In genomic region chr3:32452009-32452408, GRCh38 we compare ENCODE assay signal across 20 cellular contexts. TPM values are rescaled to one million over a fixed set of nuclear protein-coding genes. Genes with fewer than 3 reads are reported as not detected.
DNase-seq lines count a peak whose midpoint lies in the region; ATAC-seq, FAIRE-seq and TF ChIP-seq lines count a peak whose summit lies in the region.
"Had no signal": no experiment of that assay in that cellular context is flagged by ENCODE, and none has a peak within 500 bp of the region (broad histone marks: within the 10 kb centered on the region; RNA-seq: fewer than 3 reads in every experiment).

No MANE protein-coding gene starts in this region.

- H2BK5ac ChIP-seq in H1 (ENCODE audit: low read depth, low read length) = no peak overlapping the region

- no peak overlapping the region for H3K4me3 ChIP-seq in CD8-positive, alpha-beta T cell (ENCODE audit: low read depth, low read length)
- H3K4me3 ChIP-seq in H1 (ENCODE audit: extremely low read depth in 1 of 4, insufficient read depth in 2 of 4, low read depth in 3 of 4, low read length in 4 of 4) (no peak overlapping the region), osteoblast (ENCODE audit: insufficient read depth, low read length) (no peak overlapping the region)
- H3K4me3 ChIP-seq: GM23338, PC-9 had no signal

- no peaks in the 10 kb centered on the region for H3K9me3 Mint-ChIP-seq in activated T-cell treated with anti-CD3 and anti-CD28 coated beads, Interleukin-2, amount 50 U/mL, for 4 hours
- H3K9me3 Mint-ChIP-seq in CD8-positive, alpha-beta T cell = no peaks in the 10 kb centered on the region
- H3K9me3 Mint-ChIP-seq in glutamatergic neuron (ENCODE audit: unreplicated experiment) = peaks cover 5% of the 10 kb centered on the region
- H3K9me3 Mint-ChIP-seq in mesothelial cell of epicardium = peaks cover 7% of the 10 kb centered on the region
- H3K9me3 Mint-ChIP-seq: GM23338 had no signal

- peak overlapping the region; percentile 67 for H3K27ac Mint-ChIP-seq in CD8-positive, alpha-beta T cell
- H3K27ac Mint-ChIP-seq in glutamatergic neuron (ENCODE audit: unreplicated experiment) (no peak overlapping the region), mesothelial cell of epicardium (no peak overlapping the region)
- H3K27ac Mint-ChIP-seq: GM23338 had no signal

- peaks cover 10% of the 10 kb centered on the region for H3K36me3 ChIP-seq in CD8-positive, alpha-beta T cell (ENCODE audit: insufficient read depth, low read length)
- H3K36me3 ChIP-seq in H1 (ENCODE audit: control insufficient read depth in 2 of 4, insufficient read depth in 4 of 4, low read length in 3 of 4) = peaks cover 0 to 6% (median 0%) of the 10 kb centered on the region in 4 experiments; a peak in 2 of 8 replicates
- H3K36me3 ChIP-seq in osteoblast (ENCODE audit: insufficient read depth, low read length) = no peaks in the 10 kb centered on the region

- H3K4ac ChIP-seq in H1 (replicated peaks; ENCODE audit: insufficient read length, low read depth, low read length) = no peak overlapping the region

- H4K20me1 ChIP-seq in H1 (replicated peaks in 1 of 2; ENCODE audit: control insufficient read depth in 1 of 2, insufficient read depth in 2 of 2, low read length in 2 of 2) (no peaks in the 10 kb centered on the region), osteoblast (ENCODE audit: insufficient read depth, low read length) (no peaks in the 10 kb centered on the region)

- 96% methylated on average over 4 of the region's 4 CpGs; no CpG with 5 or more reads in 1 of the 2 experiments for WGBS in H1 (ENCODE audit: extremely low coverage in 1 of 2, insufficient coverage in 1 of 2, insufficient read length in 1 of 2, insufficient replicate concordance in 2 of 2, low coverage in 1 of 2, low lambda C conversion rate in 2 of 2, missing lambda C conversion rate in 1 of 2), 2 experiments

- CTCF ChIA-PET in CD8-positive, alpha-beta T cell (lab: Charles Lee) = interaction anchor here (1.0 to 1.4 kb wide), 3 partner anchors 18 to 78 kb away, joined by 4 read pairs; no protein-coding TSS in a partner anchor
- CTCF ChIA-PET in H1 (lab: Charles Lee; ENCODE audit: partially characterized antibody) = interaction anchor here (0.6 to 4.3 kb wide), 4 partner anchors 17 to 238 kb away, joined by 3 to 32 read pairs (median 4); no protein-coding TSS in a partner anchor

- intact Hi-C loops in CD8-positive, alpha-beta T cell (cut with DNase I, micrococcal nuclease) = loop anchor here in 1 of 2 experiments (10.0 kb wide), 1 partner anchor 917 kb away; the partner anchor contains the start of gene STT3B

- H3K27ac ChIP-seq in CD8-positive, alpha-beta T cell (ENCODE audit: low read depth, low read length) = no peak overlapping the region
- no peak overlapping the region for H3K27ac ChIP-seq in H1 (ENCODE audit: low read depth, low read length)
- no peak overlapping the region for H3K27ac ChIP-seq in osteoblast (ENCODE audit: low read depth, low read length)
- H3K27ac ChIP-seq: PC-9 had no signal

- FAIRE-seq in H1 (lab: Jason Lieb, UNC) = no peak
- FAIRE-seq: GM12892 had no signal

- no peak overlapping the region for H3K14ac ChIP-seq in H1 (ENCODE audit: insufficient read length)

- H3K56ac ChIP-seq in H1 (replicated peaks; ENCODE audit: insufficient read length, low read depth, low read length) = no peak overlapping the region

- H3K18ac ChIP-seq in H1 (ENCODE audit: extremely low read depth, low read length) = no peak overlapping the region

- no peak overlapping the region for H2BK20ac ChIP-seq in H1 (ENCODE audit: low read length)

- H4K5ac ChIP-seq in H1 (ENCODE audit: insufficient read length, low read depth, low read length) = no peak overlapping the region

- no peak overlapping the region for H2AFZ ChIP-seq in H1 (ENCODE audit: low read length)
- H2AFZ ChIP-seq in osteoblast (ENCODE audit: low read length) = peak overlapping the region; percentile 7
- H2AFZ ChIP-seq: GM23338, PC-9 had no signal

- H3K4me1 ChIP-seq in CD8-positive, alpha-beta T cell (ENCODE audit: insufficient read depth, low read length) = peaks cover 21% of the 10 kb centered on the region
- peaks cover 0 to 13% (median 8%) of the 10 kb centered on the region in 4 experiments; a peak in 4 of 7 replicates for H3K4me1 ChIP-seq in H1 (replicated peaks in 1 of 4; ENCODE audit: control insufficient read depth in 3 of 4, insufficient read depth in 4 of 4, low read length in 3 of 4)
- peaks cover 14% of the 10 kb centered on the region for H3K4me1 ChIP-seq in osteoblast (ENCODE audit: insufficient read depth, low read length)

- DNase-seq in activated T-cell treated with anti-CD3 and anti-CD28 coated beads, Interleukin-2, amount 50 U/mL, for 48 hours = peak; percentile 9 to 15
- DNase-seq in activated T-cell treated with anti-CD3 and anti-CD28 coated beads, Interleukin-2, amount 50 U/mL, for 4 hours = no peak
- DNase-seq in CD8-positive, alpha-beta T cell = peak in 2 of 7 experiments; percentile 8 to 27
- DNase-seq in H1 (ENCODE audit: low read depth in 1 of 2, low spot score in 2 of 2) = no peak
- DNase-seq in osteoblast (ENCODE audit: insufficient read length, low spot score, missing footprints) = no peak
- DNase-seq in OCI-M2 (lab: John Stamatoyannopoulos, UW; ENCODE audit: unreplicated experiment) = no peak
- DNase-seq in glutamatergic neuron = no peak
- DNase-seq in mesothelial cell of epicardium (ENCODE audit: low spot score in 2 of 2, unreplicated experiment in 2 of 2) = no peak
- DNase-seq: DMS79 treated with DMSO at 0.1 percent for 48 hours; GDM1; KG1; NCI-H1092 treated with DMSO at 0.1 percent for 48 hours; NCI-H1694; NCI-H2107; NCI-H345; NCI-H69; NK-92 treated with Interleukin-12 subunit alpha and Interleukin-12 subunit beta, amount 100 ng/mL, for 24 hours; PC-9 had no signal

- TF ChIP-seq EP300 in H1 (IDR thresholded peaks at IDR 0.05; ENCODE audit: borderline replicate concordance in 1 of 2, low read depth in 2 of 2, low read length in 2 of 2) = no peak

- H3K27me3 ChIP-seq in CD8-positive, alpha-beta T cell (ENCODE audit: insufficient read depth, low read length) = no peaks in the 10 kb centered on the region
- H3K27me3 ChIP-seq in H1 (replicated peaks in 1 of 4; ENCODE audit: control insufficient read depth in 3 of 4, extremely low read depth in 1 of 4, insufficient read depth in 3 of 4, low read length in 3 of 4) (no peaks in the 10 kb centered on the region), osteoblast (ENCODE audit: insufficient read depth, low read length) (no peaks in the 10 kb centered on the region)

- no peaks in the 10 kb centered on the region for H3K23me2 ChIP-seq in H1 (ENCODE audit: low read depth, low read length)

- H2BK120ac ChIP-seq in H1 (replicated peaks; ENCODE audit: low read depth, low read length) = no peak overlapping the region

- H4K8ac ChIP-seq in H1 (ENCODE audit: extremely low read depth, insufficient read depth, low read length) = peak overlapping the region; percentile 4; the same call in 1 of the 2 replicates

- ATAC-seq in activated T-cell treated with anti-CD3 and anti-CD28 coated beads, Interleukin-2, amount 50 U/mL, for 4 hours = no peak
- ATAC-seq in CD8-positive, alpha-beta T cell = no peak
- ATAC-seq: GM23338 had no signal

- no peaks in the 10 kb centered on the region for H3K27me3 Mint-ChIP-seq in activated T-cell treated with anti-CD3 and anti-CD28 coated beads, Interleukin-2, amount 50 U/mL, for 4 hours (ENCODE audit: low read depth)
- H3K27me3 Mint-ChIP-seq in CD8-positive, alpha-beta T cell (ENCODE audit: low read depth) = no peaks in the 10 kb centered on the region
- H3K27me3 Mint-ChIP-seq in glutamatergic neuron (ENCODE audit: unreplicated experiment) (no peaks in the 10 kb centered on the region), mesothelial cell of epicardium (ENCODE audit: low read depth) (no peaks in the 10 kb centered on the region)

- no peak overlapping the region for H2AK5ac ChIP-seq in H1 (ENCODE audit: low read depth, low read length)

- no peaks in the 10 kb centered on the region for H3K79me1 ChIP-seq in H1 (ENCODE audit: low read depth, low read length)

- H3K4me3 Mint-ChIP-seq in activated T-cell treated with anti-CD3 and anti-CD28 coated beads, Interleukin-2, amount 50 U/mL, for 4 hours = no peak overlapping the region
- no peak overlapping the region for H3K4me3 Mint-ChIP-seq in CD8-positive, alpha-beta T cell
- no peak overlapping the region for H3K4me3 Mint-ChIP-seq in glutamatergic neuron (ENCODE audit: unreplicated experiment)
- H3K4me3 Mint-ChIP-seq in mesothelial cell of epicardium = no peak overlapping the region
- H3K4me3 Mint-ChIP-seq: GM23338 had no signal

- no peak overlapping the region for H2BK15ac ChIP-seq in H1 (ENCODE audit: low read length)

- H3K79me2 ChIP-seq in H1 (ENCODE audit: control insufficient read depth in 1 of 2, insufficient read depth in 2 of 2, low read length in 2 of 2) (no peaks in the 10 kb centered on the region), osteoblast (ENCODE audit: insufficient read depth, low read length) (no peaks in the 10 kb centered on the region)

- H3K4me2 ChIP-seq in H1 (ENCODE audit: insufficient read depth in 1 of 2, low read depth in 2 of 2, low read length in 2 of 2) (no peak overlapping the region), osteoblast (ENCODE audit: insufficient read depth, low read length) (no peak overlapping the region)
- H3K4me2 ChIP-seq: GM23338, PC-9 had no signal

- POLR2A ChIA-PET in CD8-positive, alpha-beta T cell (lab: Charles Lee) = interaction anchor here (0.6 kb wide), 1 partner anchor 62 kb away, joined by 3 read pairs; no protein-coding TSS in a partner anchor
- POLR2A ChIA-PET in H1 (lab: Charles Lee; ENCODE audit: partially characterized antibody) = interaction anchor here (0.8 kb wide), 1 partner anchor 376 kb away, joined by 3 read pairs; no protein-coding TSS in a partner anchor

- H3K36me3 Mint-ChIP-seq in activated T-cell treated with anti-CD3 and anti-CD28 coated beads, Interleukin-2, amount 50 U/mL, for 4 hours (ENCODE audit: insufficient read depth) = peaks cover 37% of the 10 kb centered on the region
- H3K36me3 Mint-ChIP-seq in CD8-positive, alpha-beta T cell = peaks cover 65% of the 10 kb centered on the region
- H3K36me3 Mint-ChIP-seq in glutamatergic neuron (ENCODE audit: unreplicated experiment) = peaks cover 8% of the 10 kb centered on the region
- peaks cover 7% of the 10 kb centered on the region for H3K36me3 Mint-ChIP-seq in mesothelial cell of epicardium

- no peak for TF ChIP-seq POLR2A in H1 (IDR thresholded peaks at IDR 0.05; ENCODE audit: control extremely low read depth in 1 of 2, low read depth in 2 of 2, low read length in 2 of 2)

- no peak overlapping the region for H2BK12ac ChIP-seq in H1 (ENCODE audit: low read depth, low read length)

- no peak for TF ChIP-seq CTCF in CD8-positive, alpha-beta T cell (IDR thresholded peaks at IDR 0.05)
- TF ChIP-seq CTCF in H1 (IDR thresholded peaks at IDR 0.05; ENCODE audit: control extremely low read depth in 1 of 3, insufficient read depth in 1 of 3, low read depth in 1 of 3, low read length in 3 of 3) (no peak), osteoblast (IDR thresholded peaks at IDR 0.05; ENCODE audit: extremely low read depth, low read depth, low read length) (no peak), glutamatergic neuron (IDR thresholded peaks at IDR 0.05; ENCODE audit: partially characterized antibody, unreplicated experiment) (no peak), mesothelial cell of epicardium (IDR thresholded peaks at IDR 0.05; ENCODE audit: unreplicated experiment) (no peak)

- peaks cover 57% of the 10 kb centered on the region for H3K4me1 Mint-ChIP-seq in activated T-cell treated with anti-CD3 and anti-CD28 coated beads, Interleukin-2, amount 50 U/mL, for 4 hours (ENCODE audit: low read depth)
- peaks cover 47% of the 10 kb centered on the region for H3K4me1 Mint-ChIP-seq in CD8-positive, alpha-beta T cell (ENCODE audit: low read depth)
- peaks cover 46% of the 10 kb centered on the region for H3K4me1 Mint-ChIP-seq in glutamatergic neuron (ENCODE audit: low read depth, unreplicated experiment)
- peaks cover 18% of the 10 kb centered on the region for H3K4me1 Mint-ChIP-seq in mesothelial cell of epicardium

- TF ChIP-seq RAD21 in H1 (IDR thresholded peaks at IDR 0.05 in 1 of 2, conservative IDR thresholded peaks at IDR 0.05 in 1 of 2; ENCODE audit: low read depth in 2 of 2, low read length in 2 of 2) = no peak

- no peaks in the 10 kb centered on the region for H3K9me3 ChIP-seq in CD8-positive, alpha-beta T cell (ENCODE audit: low read length)
- H3K9me3 ChIP-seq in H1 (ENCODE audit: insufficient read depth in 2 of 2, low read depth in 1 of 2, low read length in 1 of 2) = no peaks in the 10 kb centered on the region
- H3K9me3 ChIP-seq in osteoblast (ENCODE audit: low read depth, low read length) = no peaks in the 10 kb centered on the region

- H3K9ac ChIP-seq in H1 (replicated peaks in 1 of 4; ENCODE audit: extremely low read depth in 1 of 4, low read depth in 3 of 4, low read length in 3 of 4) = no peak overlapping the region

- no peak overlapping the region for H4K91ac ChIP-seq in H1 (replicated peaks; ENCODE audit: insufficient read length, low read length)

- no peak overlapping the region for H3K23ac ChIP-seq in H1 (ENCODE audit: insufficient read length)

RNA-seq across cellular contexts. Expression of gene CMTM6, which starts 50.6 kb away (rescaled TPM):
- total RNA-seq in activated T-cell treated with anti-CD3 and anti-CD28 coated beads, Interleukin-2, amount 50 U/mL, for 4 hours = 10 to 100 TPM; 44.3 to 60.9 (median 47.9) TPM
- 10 to 100 TPM; 34.7 to 35.0 TPM for total RNA-seq in CD8-positive, alpha-beta T cell
- total RNA-seq in H1 (2021; fragmentation: NEBNext Ultra II Directional; extraction: Animal tissue kit (Norgen Biotek cat#: 25700)) = 46.8 and 51.5 TPM in 2 replicates
- 14.0 and 24.0 TPM in 2 replicates for polyA plus RNA-seq in H1 (2011; rRNA removed)
- 24.6 TPM for polyA plus RNA-seq in H1 (2011; cell fraction: cytosol; rRNA removed)
- polyA plus RNA-seq in H1 (2011; cell fraction: nucleus; rRNA removed) = 18.4 TPM
- polyA plus RNA-seq in H1 (2012, experiment 1 of 2) = 18.6 to 30.7 TPM (median 21.9 TPM) in 4 replicates
- 4.9 TPM for polyA plus RNA-seq in H1 (2012, experiment 2 of 2)
- 62.4 TPM for polyA plus RNA-seq in H1 (2013, experiment 1 of 2)
- 70.2 TPM for polyA plus RNA-seq in H1 (2013, experiment 2 of 2)
- polyA minus RNA-seq in H1 (2011; rRNA and poly(A)+ RNA removed) = 17.8 and 22.2 TPM in 2 replicates
- polyA minus RNA-seq in H1 (2011; cell fraction: cytosol; rRNA and poly(A)+ RNA removed) = 10.1 TPM
- polyA minus RNA-seq in H1 (2011; cell fraction: nucleus; rRNA and poly(A)+ RNA removed) = 31.1 TPM
- total RNA-seq in osteoblast (102 and 141 TPM in 2 replicates), glutamatergic neuron (ENCODE audit: unreplicated experiment) (17.5 TPM), mesothelial cell of epicardium (41.9 to 44.0 TPM (median 42.3 TPM) in 3 replicates)

Comparison
In these comparisons a context has a peak if more than half of its experiments do, and no peak if none do; other contexts are left out.
1. DNase-seq: peak in activated T-cell treated with anti-CD3 and anti-CD28 coated beads, Interleukin-2, amount 50 U/mL, for 48 hours (2 of 2); none in activated T-cell treated with anti-CD3 and anti-CD28 coated beads, Interleukin-2, amount 50 U/mL, for 4 hours (single experiment), H1 (0 of 2), osteoblast (single experiment), OCI-M2 (single experiment), glutamatergic neuron (single experiment) and mesothelial cell of epicardium (0 of 2).